1 cellular context compared by ENCODE assay signal in genomic region chr6:29553268-29554057, GRCh38.
TF ChIP-seq lines count a peak whose summit lies in the region.

No MANE protein-coding gene starts in this region.

TF ChIP-seq in HepG2, 621 proteins besides CTCF, POLR2A, EP300 and RAD21 (continued from another document):
- TF ChIP-seq, protein P1, sequence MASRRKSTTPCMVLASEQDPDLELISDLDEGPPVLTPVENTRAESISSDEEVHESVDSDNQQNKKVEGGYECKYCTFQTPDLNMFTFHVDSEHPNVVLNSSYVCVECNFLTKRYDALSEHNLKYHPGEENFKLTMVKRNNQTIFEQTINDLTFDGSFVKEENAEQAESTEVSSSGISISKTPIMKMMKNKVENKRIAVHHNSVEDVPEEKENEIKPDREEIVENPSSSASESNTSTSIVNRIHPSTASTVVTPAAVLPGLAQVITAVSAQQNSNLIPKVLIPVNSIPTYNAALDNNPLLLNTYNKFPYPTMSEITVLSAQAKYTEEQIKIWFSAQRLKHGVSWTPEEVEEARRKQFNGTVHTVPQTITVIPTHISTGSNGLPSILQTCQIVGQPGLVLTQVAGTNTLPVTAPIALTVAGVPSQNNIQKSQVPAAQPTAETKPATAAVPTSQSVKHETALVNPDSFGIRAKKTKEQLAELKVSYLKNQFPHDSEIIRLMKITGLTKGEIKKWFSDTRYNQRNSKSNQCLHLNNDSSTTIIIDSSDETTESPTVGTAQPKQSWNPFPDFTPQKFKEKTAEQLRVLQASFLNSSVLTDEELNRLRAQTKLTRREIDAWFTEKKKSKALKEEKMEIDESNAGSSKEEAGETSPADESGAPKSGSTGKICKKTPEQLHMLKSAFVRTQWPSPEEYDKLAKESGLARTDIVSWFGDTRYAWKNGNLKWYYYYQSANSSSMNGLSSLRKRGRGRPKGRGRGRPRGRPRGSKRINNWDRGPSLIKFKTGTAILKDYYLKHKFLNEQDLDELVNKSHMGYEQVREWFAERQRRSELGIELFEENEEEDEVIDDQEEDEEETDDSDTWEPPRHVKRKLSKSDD (CRISPR knock-in tag; IDR thresholded peaks at IDR 0.05; ENCODE audit: low read depth): peak; percentile 21; the same call in 1 of the 2 replicates
- TF ChIP-seq RBFOX2 (IDR thresholded peaks at IDR 0.05; ENCODE audit: low read depth, low read length) (peak; percentile 70), CEBPG (CRISPR knock-in tag; IDR thresholded peaks at IDR 0.05) (no peak), AGO2 (optimal IDR thresholded peaks at IDR 0.05; ENCODE audit: low read depth, low read length) (peak; percentile 60)
